ENCODE assay signal across 8 cellular contexts in the genomic region with DNA sequence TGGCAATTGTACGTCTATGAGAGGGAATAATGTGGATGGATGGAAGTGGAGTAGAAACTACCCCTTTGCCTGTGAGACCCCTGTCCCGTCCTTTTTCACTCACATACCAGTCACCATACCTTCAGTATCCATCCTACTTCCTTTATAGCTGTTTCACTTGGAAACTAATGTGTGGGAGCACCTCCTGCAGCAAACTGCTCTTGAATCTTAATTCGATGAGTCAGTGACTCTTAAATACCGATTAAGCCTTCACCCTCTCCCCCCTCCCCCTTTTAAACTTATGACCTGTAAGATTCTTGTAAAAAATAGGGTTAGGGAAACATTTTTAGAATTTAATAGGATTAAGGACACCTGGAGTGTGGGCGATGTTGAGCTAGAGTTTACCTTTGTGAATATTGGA. TPM values are rescaled to one million over a fixed set of nuclear protein-coding genes. Genes with fewer than 3 reads are reported as not detected.
DNase-seq lines count a peak whose midpoint lies in the region; ATAC-seq and TF ChIP-seq lines count a peak whose summit lies in the region.

No MANE protein-coding gene starts in this region.

- DNase-seq in Calu3, result no peak
- DNase-seq in LNCaP clone FGC (ENCODE audit: low read depth), result no peak
- peak; percentile 46 for DNase-seq in amniotic stem cell (lab: John Stamatoyannopoulos, UW)
- no peak for DNase-seq in COLO668 (lab: John Stamatoyannopoulos, UW; ENCODE audit: unreplicated experiment)
- DNase-seq in D341Med (ENCODE audit: low spot score), result no peak

- H3K4me3 ChIP-seq in LNCaP clone FGC (ENCODE audit: low read depth, low read length) (peak overlapping the region; percentile 64), iPS-20b (ENCODE audit: low read length) (peak overlapping the region; percentile 96)

- H3K4me1 Mint-ChIP-seq in Calu3 (ENCODE audit: low read depth, unreplicated experiment), result no peaks in the 10 kb centered on the region
- peaks cover 27% of the 10 kb centered on the region for H3K4me1 Mint-ChIP-seq in stimulated activated memory B cell treated with anti-CD40 and anti-IgM and Interleukin-4, amounts not matched to agents 10 μg/mL and 1 μg/mL and 100 μg/mL, for 72 hours

- no peaks in the 10 kb centered on the region for H3K36me3 ChIP-seq in iPS-20b (ENCODE audit: insufficient read depth, low read depth, low read length)

- H3K27me3 Mint-ChIP-seq in Calu3 (ENCODE audit: unreplicated experiment), result no peaks in the 10 kb centered on the region
- no peaks in the 10 kb centered on the region for H3K27me3 Mint-ChIP-seq in stimulated activated memory B cell treated with anti-CD40 and anti-IgM and Interleukin-4, amounts not matched to agents 10 μg/mL and 1 μg/mL and 100 μg/mL, for 72 hours

- no peaks in the 10 kb centered on the region for H3K27me3 ChIP-seq in iPS-20b (ENCODE audit: insufficient read depth, low read length)

- peak overlapping the region; percentile 92 for H3K9ac ChIP-seq in iPS-20b (ENCODE audit: low read depth, low read length)

- ATAC-seq in stimulated activated memory B cell treated with anti-CD40 and anti-IgM and Interleukin-4, amounts not matched to agents 10 μg/mL and 1 μg/mL and 100 μg/mL, for 72 hours, result no peak
- ATAC-seq in HG02571 (IDR thresholded peaks at IDR 0.05; ENCODE audit: unreplicated experiment), result no peak

- CTCF ChIA-PET in Calu3 (lab: Charles Lee), result interaction anchor here (0.7 kb wide), 1 partner anchor 311 kb away, joined by 3 read pairs; no protein-coding TSS in a partner anchor

- H3K9me3 ChIP-seq in iPS-20b (ENCODE audit: insufficient read depth, low read depth, low read length), result no peaks in the 10 kb centered on the region

- no peaks in the 10 kb centered on the region for H3K9me3 Mint-ChIP-seq in Calu3 (ENCODE audit: low read depth, unreplicated experiment)
- H3K9me3 Mint-ChIP-seq in stimulated activated memory B cell treated with anti-CD40 and anti-IgM and Interleukin-4, amounts not matched to agents 10 μg/mL and 1 μg/mL and 100 μg/mL, for 72 hours, result no peaks in the 10 kb centered on the region

- H3K36me3 Mint-ChIP-seq in Calu3 (ENCODE audit: insufficient read depth, unreplicated experiment), result peaks cover 37% of the 10 kb centered on the region
- no peaks in the 10 kb centered on the region for H3K36me3 Mint-ChIP-seq in stimulated activated memory B cell treated with anti-CD40 and anti-IgM and Interleukin-4, amounts not matched to agents 10 μg/mL and 1 μg/mL and 100 μg/mL, for 72 hours

- peaks cover 35% of the 10 kb centered on the region; the same call in 1 of the 2 replicates for H3K4me1 ChIP-seq in iPS-20b (ENCODE audit: insufficient read depth, low read length)

- peak overlapping the region; percentile 91 for H3K27ac Mint-ChIP-seq in Calu3 (ENCODE audit: unreplicated experiment)
- peak overlapping the region; percentile 49 for H3K27ac Mint-ChIP-seq in stimulated activated memory B cell treated with anti-CD40 and anti-IgM and Interleukin-4, amounts not matched to agents 10 μg/mL and 1 μg/mL and 100 μg/mL, for 72 hours

- no TSS peak for BruUV-seq in Calu3 (replicated peaks; lab: Mats Ljungman, UMichigan)

- intact Hi-C loops in Calu3 (cut with micrococcal nuclease; ENCODE audit: unreplicated experiment), result loop anchor here (5.0 kb wide), 2 partner anchors 99 to 251 kb away; no protein-coding TSS in a partner anchor

- peak overlapping the region; percentile 32 for H3K27ac ChIP-seq in iPS-20b (ENCODE audit: low read length)

- peak overlapping the region; percentile 78 for H3K4me3 Mint-ChIP-seq in Calu3 (ENCODE audit: low read depth, unreplicated experiment)
- peak overlapping the region; percentile 88 for H3K4me3 Mint-ChIP-seq in stimulated activated memory B cell treated with anti-CD40 and anti-IgM and Interleukin-4, amounts not matched to agents 10 μg/mL and 1 μg/mL and 100 μg/mL, for 72 hours

- no peak for TF ChIP-seq CTCF in Calu3 (IDR thresholded peaks at IDR 0.05; ENCODE audit: unreplicated experiment)
- no peak for TF ChIP-seq CTCF in LNCaP clone FGC (IDR thresholded peaks at IDR 0.05; ENCODE audit: control insufficient read depth, extremely low read depth, insufficient read depth)

RNA-seq across cellular contexts. Expression of gene SPRED1, which starts 0.8 kb away (rescaled TPM):
- total RNA-seq in Calu3 (2022), result 16.1 and 16.4 TPM in 2 replicates
